8 cellular contexts compared by ENCODE assay signal in the genomic region with DNA sequence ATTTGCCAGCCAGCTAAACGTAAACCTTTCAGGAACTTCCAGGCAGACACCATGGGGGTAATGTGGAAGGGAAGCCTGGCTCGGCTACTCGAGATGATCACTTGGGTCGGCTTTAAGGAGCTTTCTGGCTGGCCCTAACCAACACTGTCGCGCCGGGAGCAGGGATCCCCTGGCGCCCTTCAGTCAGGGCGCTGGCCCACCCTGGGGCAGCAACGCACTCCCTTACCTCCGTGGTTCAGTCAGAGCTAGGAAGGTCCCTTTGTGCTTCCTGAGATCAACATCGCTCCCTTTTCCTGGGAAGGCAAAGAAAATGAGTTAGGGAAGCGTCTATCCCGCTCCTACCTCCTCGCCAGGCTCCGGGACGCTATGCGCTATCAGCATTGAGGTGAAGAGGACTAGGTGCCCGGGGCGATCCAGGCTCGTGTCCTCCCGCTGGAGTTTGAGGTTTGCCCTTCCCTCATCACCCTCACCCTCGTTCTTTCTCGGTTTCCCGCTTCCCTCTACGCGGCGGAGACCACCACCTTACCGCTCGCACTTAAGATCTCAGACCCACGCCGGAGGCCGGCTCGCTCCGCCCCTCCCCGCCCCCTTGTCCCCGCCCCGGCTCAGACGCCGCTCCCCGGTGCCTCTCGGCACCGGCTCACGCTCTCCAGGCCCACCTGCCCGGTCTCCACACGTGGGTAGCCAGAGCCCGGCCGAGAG. TPM values are rescaled to one million over a fixed set of nuclear protein-coding genes. Genes with fewer than 3 reads are reported as not detected.
A peak's percentile ranks its signal among the peaks of the same experiment; 100 is the strongest.
DNase-seq lines count a peak whose midpoint lies in the region; ATAC-seq lines count a peak whose summit lies in the region.

No MANE protein-coding gene starts in this region.

- H3K4me3 ChIP-seq in ACC112 (ENCODE audit: low read depth, low read length) (peak overlapping the region; percentile 83), adipocyte (ENCODE audit: low read length) (peak overlapping the region; percentile 95), iPS-18c (ENCODE audit: insufficient read depth, low read depth, low read length) (peak overlapping the region; percentile 88)
- peak overlapping the region; percentile 76 for H3K4me3 ChIP-seq in Jurkat, Clone E6-1 (ENCODE audit: low read length)

- peak overlapping the region; percentile 86 for H2AFZ ChIP-seq in ACC112 (ENCODE audit: low read length, unreplicated experiment)

- no peaks in the 10 kb centered on the region for H3K9me3 ChIP-seq in adipocyte (ENCODE audit: control insufficient read depth, low read length)
- H3K9me3 ChIP-seq in iPS-18c (ENCODE audit: control insufficient read depth, insufficient read depth, low read length), result no peaks in the 10 kb centered on the region

- H3K4me1 ChIP-seq in ACC112 (ENCODE audit: control insufficient read depth, insufficient read depth, low read length, unreplicated experiment), result peaks cover 11% of the 10 kb centered on the region
- peaks cover 41% of the 10 kb centered on the region for H3K4me1 ChIP-seq in adipocyte (ENCODE audit: control insufficient read depth, insufficient read depth, low read length)

- ATAC-seq in GM18498 (IDR thresholded peaks at IDR 0.05; ENCODE audit: unreplicated experiment), result peak; percentile 2
- ATAC-seq in stimulated activated effector memory CD8-positive, alpha-beta T cell treated with anti-CD3 and anti-CD28 coated beads, Interleukin-12 subunit alpha, Interleukin-12 subunit beta, amount 100 ng/mL, for 72 hours, result no peak

- H3K27ac Mint-ChIP-seq in stimulated activated effector memory CD8-positive, alpha-beta T cell treated with anti-CD3 and anti-CD28 coated beads, Interleukin-12 subunit alpha, Interleukin-12 subunit beta, amount 100 ng/mL, for 72 hours, result peak overlapping the region; percentile 99

- no peaks in the 10 kb centered on the region for H3K9me3 Mint-ChIP-seq in stimulated activated effector memory CD8-positive, alpha-beta T cell treated with anti-CD3 and anti-CD28 coated beads, Interleukin-12 subunit alpha, Interleukin-12 subunit beta, amount 100 ng/mL, for 72 hours

- H3K36me3 Mint-ChIP-seq in stimulated activated effector memory CD8-positive, alpha-beta T cell treated with anti-CD3 and anti-CD28 coated beads, Interleukin-12 subunit alpha, Interleukin-12 subunit beta, amount 100 ng/mL, for 72 hours, result peaks cover 68% of the 10 kb centered on the region

- no peak overlapping the region for H3K27ac ChIP-seq in ACC112 (ENCODE audit: low read depth, low read length)

- H3K4me1 Mint-ChIP-seq in stimulated activated effector memory CD8-positive, alpha-beta T cell treated with anti-CD3 and anti-CD28 coated beads, Interleukin-12 subunit alpha, Interleukin-12 subunit beta, amount 100 ng/mL, for 72 hours, result peaks cover 25% of the 10 kb centered on the region

- peak overlapping the region; percentile 92 for H3K4me3 Mint-ChIP-seq in stimulated activated effector memory CD8-positive, alpha-beta T cell treated with anti-CD3 and anti-CD28 coated beads, Interleukin-12 subunit alpha, Interleukin-12 subunit beta, amount 100 ng/mL, for 72 hours

- H3K27me3 ChIP-seq in ACC112 (ENCODE audit: insufficient read depth, low read length) (no peaks in the 10 kb centered on the region), adipocyte (replicated peaks; ENCODE audit: control insufficient read depth, insufficient read depth, low read length) (no peaks in the 10 kb centered on the region)

- peaks cover 9% of the 10 kb centered on the region for H3K79me2 ChIP-seq in ACC112 (ENCODE audit: control insufficient read depth, insufficient read depth, low read length, unreplicated experiment)

- H3K36me3 ChIP-seq in ACC112 (ENCODE audit: insufficient read depth, low read length), result no peaks in the 10 kb centered on the region
- peaks cover 41% of the 10 kb centered on the region for H3K36me3 ChIP-seq in adipocyte (ENCODE audit: control insufficient read depth, insufficient read depth, low read length, severe bottlenecking)

- H3K9ac ChIP-seq in adipocyte (ENCODE audit: low read length), result peak overlapping the region; percentile 99

- DNase-seq in Jurkat, Clone E6-1 (ENCODE audit: low read depth, low spot score), result no peak
- DNase-seq in adipocyte (ENCODE audit: low read depth) (no peak), NCI-H1105 treated with DMSO at 0.1 percent for 48 hours (lab: John Stamatoyannopoulos, UW) (no peak), NCI-H1105 (lab: John Stamatoyannopoulos, UW) (no peak)
- no peak for DNase-seq in stimulated activated effector memory CD8-positive, alpha-beta T cell treated with anti-CD3 and anti-CD28 coated beads, Interleukin-12 subunit alpha, Interleukin-12 subunit beta, amount 100 ng/mL, for 72 hours (ENCODE audit: low spot score in 2 of 2)

RNA-seq across cellular contexts. Expression of gene ATRAID, which starts 0.4 kb away (rescaled TPM):
- polyA plus RNA-seq in Jurkat, Clone E6-1 (2012; ENCODE audit: insufficient read depth, insufficient read length), result 137 TPM

RNA-seq across cellular contexts. Expression of gene SLC5A6, which starts 0.7 kb away (rescaled TPM):
- polyA plus RNA-seq in Jurkat, Clone E6-1 (2012; ENCODE audit: insufficient read depth, insufficient read length), result 52.3 TPM

RNA-seq across cellular contexts. Expression of gene CAD, which starts 5.8 kb away (rescaled TPM):
- 105 TPM for polyA plus RNA-seq in Jurkat, Clone E6-1 (2012; ENCODE audit: insufficient read depth, insufficient read length)

RNA-seq across cellular contexts. Expression of gene SLC30A3, which starts 51.5 kb away (rescaled TPM):
- polyA plus RNA-seq in Jurkat, Clone E6-1 (2012; ENCODE audit: insufficient read depth, insufficient read length), result 15.5 TPM
